ENCODE assay signal across 9 cellular contexts in genomic region chr2:150485114-150485870, GRCh38. TPM values are rescaled to one million over a fixed set of nuclear protein-coding genes. Genes with fewer than 3 reads are reported as not detected.
DNase-seq lines count a peak whose midpoint lies in the region; ATAC-seq and TF ChIP-seq lines count a peak whose summit lies in the region.
"Had no signal": no experiment of that assay in that cellular context is flagged by ENCODE, and none has a peak within 500 bp of the region (broad histone marks: within the 10 kb centered on the region; RNA-seq: fewer than 3 reads in every experiment).

No MANE protein-coding gene starts in this region.

- ATAC-seq in HG03354 (IDR thresholded peaks at IDR 0.05; ENCODE audit: poor library complexity, severe bottlenecking, unreplicated experiment) (peak; percentile 44), GM21381 (IDR thresholded peaks at IDR 0.05; ENCODE audit: unreplicated experiment) (no peak), GM21723 (IDR thresholded peaks at IDR 0.05; ENCODE audit: unreplicated experiment) (no peak)

- H3K9ac ChIP-seq in NT2/D1 (ENCODE audit: insufficient read length, low read depth): peak overlapping the region; percentile 92

- 1% methylated on average over 30 to 33 of the region's 43 CpGs for WGBS in mesodermal cell (ENCODE audit: insufficient coverage in 2 of 2), 2 experiments
- under 1% methylated on average over 43 of the region's 43 CpGs for WGBS in urinary bladder

- H3K36me3 ChIP-seq in NT2/D1 (ENCODE audit: insufficient read depth, insufficient read length, low read length) (peaks cover 50% of the 10 kb centered on the region), mesodermal cell (ENCODE audit: control insufficient read depth, insufficient read depth, low read length) (peaks cover 39% of the 10 kb centered on the region), urinary bladder (ENCODE audit: insufficient read depth) (no peaks in the 10 kb centered on the region)

- peaks cover 8% of the 10 kb centered on the region for H3K27me3 ChIP-seq in NT2/D1 (ENCODE audit: insufficient read depth, insufficient read length)

- peak; percentile 18 for TF ChIP-seq CTCF in epithelial cell of proximal tubule (conservative IDR thresholded peaks at IDR 0.05; ENCODE audit: low read depth, low read length)

- H3K4me1 ChIP-seq in NT2/D1 (ENCODE audit: insufficient read depth, insufficient read length): no peaks in the 10 kb centered on the region
- H3K4me1 ChIP-seq in mesodermal cell (ENCODE audit: control insufficient read depth, insufficient read depth, low read length, poor library complexity, severe bottlenecking): peaks cover 25% of the 10 kb centered on the region
- no peaks in the 10 kb centered on the region for H3K4me1 ChIP-seq in urinary bladder (ENCODE audit: insufficient read depth)

- peak; percentile 72 for DNase-seq in ELR (ENCODE audit: low read depth)
- no peak for DNase-seq in NT2/D1 (ENCODE audit: low read depth, low spot score)
- no peak for DNase-seq in epithelial cell of proximal tubule (ENCODE audit: low read depth)

- H3K9me3 ChIP-seq in NT2/D1 (ENCODE audit: insufficient read depth, low read length) (no peaks in the 10 kb centered on the region), mesodermal cell (ENCODE audit: control insufficient read depth, low read length) (no peaks in the 10 kb centered on the region)

- H3K27ac ChIP-seq in mesodermal cell (ENCODE audit: low read depth, low read length, severe bottlenecking): peak overlapping the region; percentile 65
- peak overlapping the region; percentile 96 for H3K27ac ChIP-seq in urinary bladder (ENCODE audit: low read depth)

- H3K4me3 ChIP-seq in NT2/D1 (ENCODE audit: insufficient read length, low read depth) (peak overlapping the region; percentile 83), epithelial cell of proximal tubule (ENCODE audit: low read depth, low read length) (peak overlapping the region; percentile 91), mesodermal cell (ENCODE audit: extremely low read depth, insufficient read depth, low read length, poor library complexity, severe bottlenecking) (peak overlapping the region; percentile 73), urinary bladder (ENCODE audit: low read depth, low read length) (peak overlapping the region; percentile 72)

RNA-seq across cellular contexts. Expression of gene RND3, which starts 2.2 kb away (rescaled TPM):
- total RNA-seq in epithelial cell of proximal tubule (51.8 and 59.1 TPM in 2 replicates), urinary bladder (139 TPM)
- 41.8 TPM for polyA plus RNA-seq in mesodermal cell (2013, experiment 1 of 2)
- polyA plus RNA-seq in mesodermal cell (2013, experiment 2 of 2): 44.6 TPM
- polyA plus RNA-seq in urinary bladder: 45.0 TPM
- total RNA-seq: T-helper 2 cell treated with Interferon-gamma antibody and Interleukin-4, amounts not matched to agents 100 ng/mL and 5 ng/mL, for 36 hours had no signal
